In genomic region chr22:39039306-39040126, GRCh38 we compare ENCODE assay signal across 8 cellular contexts. TPM values are rescaled to one million over a fixed set of nuclear protein-coding genes. Genes with fewer than 3 reads are reported as not detected.
DNase-seq lines count a peak whose midpoint lies in the region; ATAC-seq and TF ChIP-seq lines count a peak whose summit lies in the region.

No MANE protein-coding gene starts in this region.

- DNase-seq in left ventricle myocardium inferior (no peak), right cardiac atrium (no peak), mesenchymal stem cell (no peak), uterus (no peak), hepatic stellate cell (ENCODE audit: low spot score) (no peak), NCI-H69 (lab: John Stamatoyannopoulos, UW) (no peak)
- DNase-seq in activated CD4-positive, alpha-beta memory T cell treated with anti-CD3 and anti-CD28 coated beads, Interleukin-2, amount 10 ng/mL, durations not matched to agents 7 days and 5 days, result no peak

- ATAC-seq in right cardiac atrium (no peak), GM18517 (IDR thresholded peaks at IDR 0.05; ENCODE audit: unreplicated experiment) (no peak)

- H4K91ac ChIP-seq in mesenchymal stem cell (ENCODE audit: low read length), result no peak overlapping the region

- CTCF ChIA-PET in activated CD4-positive, alpha-beta memory T cell treated with anti-CD3 and anti-CD28 coated beads, Interleukin-2, amount 10 ng/mL, durations not matched to agents 7 days and 5 days (lab: Charles Lee), result no interaction called here

- no peak overlapping the region for H3K23ac ChIP-seq in mesenchymal stem cell (ENCODE audit: low read length in 2 of 2)

- intact Hi-C loops in left ventricle myocardium inferior (cut with micrococcal nuclease), result no loop called here
- intact Hi-C loops in right cardiac atrium (cut with DNase I), result no loop called here
- intact Hi-C loops in uterus (cut with DNase I; ENCODE audit: low total_unique reads), result no loop called here

- TF ChIP-seq CTCF in left ventricle myocardium inferior (IDR thresholded peaks at IDR 0.05; ENCODE audit: borderline replicate concordance), result no peak
- no peak for TF ChIP-seq CTCF in uterus (IDR thresholded peaks at IDR 0.05)

- peak overlapping the region in 1 of 2 experiments; percentile 84 for H3K18ac ChIP-seq in mesenchymal stem cell (ENCODE audit: low read depth in 1 of 2, low read length in 2 of 2)

- H3K36me3 ChIP-seq in left ventricle myocardium inferior, result no peaks in the 10 kb centered on the region
- H3K36me3 ChIP-seq in mesenchymal stem cell (ENCODE audit: control insufficient read depth in 1 of 2, insufficient read depth in 2 of 2, low read depth in 1 of 2, low read length in 2 of 2), result peaks cover 4 to 12% of the 10 kb centered on the region in 2 experiments
- no peaks in the 10 kb centered on the region for H3K36me3 ChIP-seq in uterus

- H2AK5ac ChIP-seq in mesenchymal stem cell (ENCODE audit: low read length, severe bottlenecking), result no peak overlapping the region

- no peaks in the 10 kb centered on the region for H3K27me3 ChIP-seq in left ventricle myocardium inferior (ENCODE audit: low read depth)
- no peaks in the 10 kb centered on the region for H3K27me3 ChIP-seq in right cardiac atrium (ENCODE audit: control insufficient read depth, insufficient read depth)
- no peaks in the 10 kb centered on the region for H3K27me3 ChIP-seq in mesenchymal stem cell (ENCODE audit: control insufficient read depth in 1 of 2, insufficient read depth in 1 of 2, low read length in 2 of 2)
- H3K27me3 ChIP-seq in uterus, result no peaks in the 10 kb centered on the region

- peak overlapping the region; percentile 85 for H4K8ac ChIP-seq in mesenchymal stem cell (ENCODE audit: low read length)

- H2BK15ac ChIP-seq in mesenchymal stem cell (ENCODE audit: low read depth, poor library complexity, severe bottlenecking), result no peak overlapping the region

- H3K4me3 ChIP-seq in left ventricle myocardium inferior, result peak overlapping the region; percentile 77
- no peak overlapping the region for H3K4me3 ChIP-seq in right cardiac atrium (ENCODE audit: low read length)
- peak overlapping the region in 1 of 2 experiments; percentile 86 for H3K4me3 ChIP-seq in mesenchymal stem cell (ENCODE audit: insufficient read depth in 1 of 2, low read depth in 1 of 2, low read length in 2 of 2)
- no peak overlapping the region for H3K4me3 ChIP-seq in uterus

- no peak overlapping the region for H3K14ac ChIP-seq in mesenchymal stem cell (ENCODE audit: low read length in 2 of 2)

- H3K9me3 ChIP-seq in left ventricle myocardium inferior (replicated peaks) (no peaks in the 10 kb centered on the region), right cardiac atrium (ENCODE audit: control insufficient read depth, low read length) (no peaks in the 10 kb centered on the region), mesenchymal stem cell (ENCODE audit: control insufficient read depth, low read length) (no peaks in the 10 kb centered on the region), uterus (no peaks in the 10 kb centered on the region)

- no peak overlapping the region for H3K9ac ChIP-seq in mesenchymal stem cell (ENCODE audit: low read length)

- H2BK12ac ChIP-seq in mesenchymal stem cell (ENCODE audit: low read length in 2 of 2), result peak overlapping the region; percentile 11 to 71

- peak overlapping the region; percentile 76 for H3K27ac Mint-ChIP-seq in activated CD4-positive, alpha-beta memory T cell treated with anti-CD3 and anti-CD28 coated beads, Interleukin-2, amount 10 ng/mL, durations not matched to agents 7 days and 5 days

- H3K4me1 ChIP-seq in left ventricle myocardium inferior, result peaks cover 17% of the 10 kb centered on the region
- peaks cover 2% of the 10 kb centered on the region for H3K4me1 ChIP-seq in right cardiac atrium (ENCODE audit: control insufficient read depth, insufficient read depth, low read length)
- peaks cover 13% of the 10 kb centered on the region for H3K4me1 ChIP-seq in mesenchymal stem cell (ENCODE audit: control insufficient read depth, insufficient read depth, low read depth, low read length)
- peaks cover 6 to 8% of the 10 kb centered on the region in 2 donors for H3K4me1 ChIP-seq in uterus

- no peaks in the 10 kb centered on the region for H3K27me3 Mint-ChIP-seq in activated CD4-positive, alpha-beta memory T cell treated with anti-CD3 and anti-CD28 coated beads, Interleukin-2, amount 10 ng/mL, durations not matched to agents 7 days and 5 days

- H3K27ac ChIP-seq in left ventricle myocardium inferior (replicated peaks) (peak overlapping the region; percentile 89), right cardiac atrium (ENCODE audit: low read length) (no peak overlapping the region), mesenchymal stem cell (ENCODE audit: low read length, poor library complexity, severe bottlenecking) (no peak overlapping the region), uterus (peak overlapping the region; percentile 88 to 90)

- H3K4me2 ChIP-seq in mesenchymal stem cell (ENCODE audit: low read length, poor library complexity, severe bottlenecking), result no peak overlapping the region

- WGBS in right cardiac atrium, result 91% methylated on average over 19 of the region's 19 CpGs
- 88% methylated on average over 16 of the region's 19 CpGs for WGBS in mesenchymal stem cell

- H2BK5ac ChIP-seq in mesenchymal stem cell (ENCODE audit: low read depth, low read length, poor library complexity, severe bottlenecking), result no peak overlapping the region

- no peak overlapping the region for H3K4ac ChIP-seq in mesenchymal stem cell (ENCODE audit: low read depth in 1 of 2, low read length in 2 of 2)

- H2AFZ ChIP-seq in mesenchymal stem cell (ENCODE audit: low read depth, low read length), result peak overlapping the region; percentile 85

- H3K36me3 Mint-ChIP-seq in activated CD4-positive, alpha-beta memory T cell treated with anti-CD3 and anti-CD28 coated beads, Interleukin-2, amount 10 ng/mL, durations not matched to agents 7 days and 5 days (ENCODE audit: low read depth), result peaks cover 19% of the 10 kb centered on the region

- TF ChIP-seq POLR2A in uterus (IDR thresholded peaks at IDR 0.05), result no peak

- H3K4me1 Mint-ChIP-seq in activated CD4-positive, alpha-beta memory T cell treated with anti-CD3 and anti-CD28 coated beads, Interleukin-2, amount 10 ng/mL, durations not matched to agents 7 days and 5 days, result peaks cover 38% of the 10 kb centered on the region

- peak overlapping the region; percentile 74 for H3K4me3 Mint-ChIP-seq in activated CD4-positive, alpha-beta memory T cell treated with anti-CD3 and anti-CD28 coated beads, Interleukin-2, amount 10 ng/mL, durations not matched to agents 7 days and 5 days

- H3K9me3 Mint-ChIP-seq in activated CD4-positive, alpha-beta memory T cell treated with anti-CD3 and anti-CD28 coated beads, Interleukin-2, amount 10 ng/mL, durations not matched to agents 7 days and 5 days, result no peaks in the 10 kb centered on the region

- no peak overlapping the region for H2BK120ac ChIP-seq in mesenchymal stem cell (ENCODE audit: low read depth, low read length)

- POLR2A ChIA-PET in activated CD4-positive, alpha-beta memory T cell treated with anti-CD3 and anti-CD28 coated beads, Interleukin-2, amount 10 ng/mL, durations not matched to agents 7 days and 5 days (lab: Charles Lee), result interaction anchor here (1.8 kb wide), 1 partner anchor 17 kb away, joined by 6 read pairs; no protein-coding TSS in a partner anchor

- peaks cover 9% of the 10 kb centered on the region for H3K79me1 ChIP-seq in mesenchymal stem cell (replicated peaks; ENCODE audit: low read length, poor library complexity, severe bottlenecking)

RNA-seq across cellular contexts. Expression of gene APOBEC3F, which starts 1.1 kb away (rescaled TPM):
- total RNA-seq in left ventricle myocardium inferior, result 4.8 TPM
- 10 to 100 TPM in 3 of 4 donors, 1 to 10 TPM in 1; 5.1 to 12.9 (median 11.0) TPM for total RNA-seq in right cardiac atrium
- polyA plus RNA-seq in right cardiac atrium, result 14.9 TPM
- 10 to 100 TPM; 36.4 to 42.2 TPM for total RNA-seq in activated CD4-positive, alpha-beta memory T cell treated with anti-CD3 and anti-CD28 coated beads, Interleukin-2, amount 10 ng/mL, durations not matched to agents 7 days and 5 days
- 13.4 TPM for polyA plus RNA-seq in mesenchymal stem cell (2013, experiment 1 of 2)
- 14.5 TPM for polyA plus RNA-seq in mesenchymal stem cell (2013, experiment 2 of 2)
- 10 to 100 TPM in 1 of 4 donors, 1 to 10 TPM in 2, not detected in 1; 1.2 to 26.6 (median 4.2) TPM for total RNA-seq in uterus

RNA-seq across cellular contexts. Expression of gene APOBEC3D, which starts 18.6 kb away (rescaled TPM):
- total RNA-seq in left ventricle myocardium inferior (0.96 TPM), right cardiac atrium (1 to 10 TPM; 1.2 to 1.9 (median 1.3) TPM), uterus (1 to 10 TPM in 2 of 4 donors, not detected in 2; 2.1 to 9.6 TPM)
- polyA plus RNA-seq in right cardiac atrium, result 0.75 TPM
- 10 to 100 TPM; 58.2 to 58.9 TPM for total RNA-seq in activated CD4-positive, alpha-beta memory T cell treated with anti-CD3 and anti-CD28 coated beads, Interleukin-2, amount 10 ng/mL, durations not matched to agents 7 days and 5 days
- 5.2 TPM for polyA plus RNA-seq in mesenchymal stem cell (2013, experiment 1 of 2)
- polyA plus RNA-seq in mesenchymal stem cell (2013, experiment 2 of 2), result 5.4 TPM

RNA-seq across cellular contexts. Expression of gene APOBEC3C, which starts 25.5 kb away (rescaled TPM):
- total RNA-seq in left ventricle myocardium inferior (25.1 TPM), right cardiac atrium (10 to 100 TPM; 25.4 to 41.9 (median 37.9) TPM), uterus (10 to 100 TPM in 1 of 4 donors, 1 to 10 TPM in 3; 3.6 to 48.2 (median 6.7) TPM)
- 37.4 TPM for polyA plus RNA-seq in right cardiac atrium
- total RNA-seq in activated CD4-positive, alpha-beta memory T cell treated with anti-CD3 and anti-CD28 coated beads, Interleukin-2, amount 10 ng/mL, durations not matched to agents 7 days and 5 days, result 100 to 1,000 TPM; 146 to 157 TPM
- polyA plus RNA-seq in mesenchymal stem cell (2013, experiment 1 of 2), result 121 TPM
- polyA plus RNA-seq in mesenchymal stem cell (2013, experiment 2 of 2), result 121 TPM

RNA-seq across cellular contexts. Expression of gene APOBEC3G, which starts 37.6 kb away (rescaled TPM):
- total RNA-seq in left ventricle myocardium inferior (4.2 TPM), right cardiac atrium (1 to 10 TPM; 6.3 to 9.4 (median 6.9) TPM), uterus (10 to 100 TPM in 3 of 4 donors, 1 to 10 TPM in 1; 5.9 to 36.1 (median 21.6) TPM)
- polyA plus RNA-seq in right cardiac atrium, result 6.2 TPM
- 100 to 1,000 TPM; 145 to 146 TPM for total RNA-seq in activated CD4-positive, alpha-beta memory T cell treated with anti-CD3 and anti-CD28 coated beads, Interleukin-2, amount 10 ng/mL, durations not matched to agents 7 days and 5 days
- 10.2 TPM for polyA plus RNA-seq in mesenchymal stem cell (2013, experiment 1 of 2)
- 10.7 TPM for polyA plus RNA-seq in mesenchymal stem cell (2013, experiment 2 of 2)

RNA-seq across cellular contexts. Expression of gene APOBEC3B, which starts 57.4 kb away (rescaled TPM):
- total RNA-seq in left ventricle myocardium inferior (0.52 TPM), right cardiac atrium (1 to 10 TPM; 1.3 to 1.9 (median 1.6) TPM), uterus (1 to 10 TPM in 2 of 4 donors, not detected in 2; 1.2 to 1.5 TPM)
- polyA plus RNA-seq in right cardiac atrium, result 2.6 TPM
- 10 to 100 TPM; 51.6 to 51.9 TPM for total RNA-seq in activated CD4-positive, alpha-beta memory T cell treated with anti-CD3 and anti-CD28 coated beads, Interleukin-2, amount 10 ng/mL, durations not matched to agents 7 days and 5 days
- 5.4 TPM for polyA plus RNA-seq in mesenchymal stem cell (2013, experiment 1 of 2)
- polyA plus RNA-seq in mesenchymal stem cell (2013, experiment 2 of 2), result 5.1 TPM

Comparison
In these comparisons a context has a peak if more than half of its experiments do, and no peak if none do; other contexts are left out.
1. H3K27ac ChIP-seq: peak in left ventricle myocardium inferior (single experiment) and uterus (2 of 2); none in right cardiac atrium (single experiment) and mesenchymal stem cell (single experiment).
2. RNA of gene APOBEC3D, which starts 18.6 kb away (total RNA-seq): 58.2 to 58.9 TPM in activated CD4-positive, alpha-beta memory T cell treated with anti-CD3 and anti-CD28 coated beads, Interleukin-2, amount 10 ng/mL, durations not matched to agents 7 days and 5 days; 2.1 to 9.6 TPM in uterus, 1.2 to 1.9 TPM in right cardiac atrium and 0.96 TPM in left ventricle myocardium inferior (single experiment); every median in the first group is over 4 times any median in the second.